In the genomic region with DNA sequence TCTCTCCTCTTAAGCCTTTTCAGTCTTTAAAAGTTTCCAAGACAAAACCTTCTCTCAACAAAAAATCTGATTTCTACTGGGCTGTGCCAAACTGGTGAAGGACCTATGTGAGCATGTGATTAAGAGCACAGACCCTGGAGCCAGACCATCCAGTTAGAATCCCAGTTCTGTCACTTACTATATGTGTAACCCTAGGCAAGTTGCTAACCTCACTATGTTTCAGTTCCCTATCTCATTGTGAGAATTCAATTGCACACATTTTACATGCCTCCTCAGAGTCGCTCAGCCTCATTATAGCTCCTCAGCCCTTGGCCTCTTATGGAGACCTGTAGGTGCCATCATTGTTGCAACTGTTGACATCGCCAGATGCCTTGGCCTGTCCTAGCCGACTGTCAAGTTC, we compare ENCODE assay signal across 12 cellular contexts. TPM values are rescaled to one million over a fixed set of nuclear protein-coding genes. Genes with fewer than 3 reads are reported as not detected.
DNase-seq lines count a peak whose midpoint lies in the region; ATAC-seq and TF ChIP-seq lines count a peak whose summit lies in the region.
"Had no signal": no experiment of that assay in that cellular context is flagged by ENCODE, and none has a peak within 500 bp of the region (broad histone marks: within the 10 kb centered on the region; RNA-seq: fewer than 3 reads in every experiment).

No MANE protein-coding gene starts in this region.

- ATAC-seq in GM19351 (IDR thresholded peaks at IDR 0.05; ENCODE audit: unreplicated experiment) (peak; percentile 95), HG02642 (IDR thresholded peaks at IDR 0.05; ENCODE audit: poor library complexity, unreplicated experiment) (peak; percentile 45), HG03565 (IDR thresholded peaks at IDR 0.05; ENCODE audit: unreplicated experiment) (peak; percentile 83), HG03457 (IDR thresholded peaks at IDR 0.05; ENCODE audit: unreplicated experiment) (no peak)

- intact Hi-C loops in CD14-positive monocyte (cut with micrococcal nuclease), result no loop called here

- no peak overlapping the region for H3K4me3 Mint-ChIP-seq in CD14-positive monocyte
- H3K4me3 Mint-ChIP-seq: naive B cell had no signal

- DNase-seq in GM12864 (ENCODE audit: low read depth) (peak; percentile 7), CD14-positive monocyte (ENCODE audit: low spot score) (no peak), SHP77 treated with DMSO at 0.1 percent for 48 hours (lab: John Stamatoyannopoulos, UW) (no peak)
- no peak for DNase-seq in effector CD8-positive, alpha-beta T cell (lab: John Stamatoyannopoulos, UW)
- DNase-seq: activated CD4-positive, CD25-positive, alpha-beta regulatory T cell; naive B cell; thyroid gland had no signal

- no peaks in the 10 kb centered on the region for H3K36me3 Mint-ChIP-seq in CD14-positive monocyte

- H3K4me1 Mint-ChIP-seq in CD14-positive monocyte, result peaks cover 24% of the 10 kb centered on the region
- H3K4me1 Mint-ChIP-seq: naive B cell had no signal

- no peak overlapping the region for H3K27ac Mint-ChIP-seq in CD14-positive monocyte

- no peak for TF ChIP-seq CTCF in GM12864 (IDR thresholded peaks at IDR 0.05; ENCODE audit: low read depth, low read length, missing control alignments)
- no peak for TF ChIP-seq CTCF in CD14-positive monocyte (IDR thresholded peaks at IDR 0.05)

- H3K27me3 Mint-ChIP-seq in CD14-positive monocyte (ENCODE audit: low read depth in 3 of 3), result peaks cover 0 to 23% (median 0%) of the 10 kb centered on the region in 3 donors

- H3K4me3 ChIP-seq in GM12864 (ENCODE audit: low read depth, low read length), result no peak overlapping the region
- H3K4me3 ChIP-seq: SJSA1, thyroid gland had no signal

- peaks cover 0 to 6% (median 3%) of the 10 kb centered on the region in 7 donors for H3K9me3 Mint-ChIP-seq in CD14-positive monocyte

RNA-seq across cellular contexts. Expression of a gene that starts 54.1 kb away (rescaled TPM):
- not detected for polyA plus RNA-seq in CD14-positive monocyte

RNA-seq across cellular contexts. Expression of a gene that starts 54.8 kb away (rescaled TPM):
- polyA plus RNA-seq in CD14-positive monocyte, result under 1 TPM in 1 of 2 donors, not detected in 1; 0.23 TPM
